25 cellular contexts compared by ENCODE assay signal in the genomic region with DNA sequence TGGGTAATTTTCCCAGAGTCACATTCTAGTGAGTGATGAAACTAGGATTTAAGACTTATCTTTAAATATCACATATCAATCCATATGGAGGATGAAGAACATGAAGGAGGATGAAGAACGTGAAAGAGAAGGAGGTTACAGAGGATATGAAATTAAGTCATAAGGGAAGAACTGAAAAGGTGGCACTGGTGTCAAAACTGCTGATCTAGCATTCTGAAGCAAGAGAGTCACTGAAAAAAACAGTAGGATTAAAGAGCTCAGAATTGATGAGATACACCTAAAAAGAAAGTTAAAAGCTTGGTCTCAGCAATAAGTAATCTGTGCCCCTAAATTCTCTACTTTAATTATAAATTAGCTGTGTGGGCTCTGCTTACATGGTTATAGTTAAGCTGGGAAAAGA.
DNase-seq lines count a peak whose midpoint lies in the region; ATAC-seq, FAIRE-seq and TF ChIP-seq lines count a peak whose summit lies in the region.
"Had no signal": no experiment of that assay in that cellular context is flagged by ENCODE, and none has a peak within 500 bp of the region (broad histone marks: within the 10 kb centered on the region; RNA-seq: fewer than 3 reads in every experiment).

No MANE protein-coding gene starts in this region.

- H3K4me2 ChIP-seq in HepG2 (ENCODE audit: low read depth, low read length) (no peak overlapping the region), endothelial cell of umbilical vein (ENCODE audit: insufficient read depth, low read length) (peak overlapping the region; percentile 22)
- H3K4me2 ChIP-seq: BLaER1, SK-N-SH had no signal

- H3K9me3 Mint-ChIP-seq in activated T-cell treated with anti-CD3 and anti-CD28 coated beads, Interleukin-2, amount 50 U/mL, for 72 hours: peaks cover 0 to 2% of the 10 kb centered on the region in 2 donors
- H3K9me3 Mint-ChIP-seq in activated T-helper 17 cell treated with anti-CD3 and anti-CD28 coated beads, Interleukin-2, amount 50 U/mL, for 72 hours: no peaks in the 10 kb centered on the region
- H3K9me3 Mint-ChIP-seq in CD4-positive, alpha-beta T cell: peaks cover 2% of the 10 kb centered on the region

- H3K9ac ChIP-seq in HepG2 (ENCODE audit: insufficient read depth, low read depth, low read length): no peak overlapping the region
- peak overlapping the region; percentile 34 for H3K9ac ChIP-seq in endothelial cell of umbilical vein (replicated peaks; ENCODE audit: extremely low read depth, insufficient read depth, low read length)
- H3K9ac ChIP-seq: BLaER1, SK-N-SH had no signal

- no peak for TF ChIP-seq EP300 in HepG2 (IDR thresholded peaks at IDR 0.05; ENCODE audit: low read depth in 2 of 2, low read length in 2 of 2)
- TF ChIP-seq EP300 in HepG2 (CRISPR knock-in tag; IDR thresholded peaks at IDR 0.05; ENCODE audit: borderline replicate concordance): no peak

- H3K4me1 ChIP-seq in HepG2 (ENCODE audit: insufficient read depth, low read length): no peaks in the 10 kb centered on the region
- no peaks in the 10 kb centered on the region for H3K4me1 ChIP-seq in right lobe of liver
- peaks cover 30% of the 10 kb centered on the region for H3K4me1 ChIP-seq in endothelial cell of umbilical vein (ENCODE audit: control insufficient read depth, extremely low read depth, insufficient read depth, low read length)
- H3K4me1 ChIP-seq: BLaER1 had no signal

- H3K4me3 Mint-ChIP-seq in activated T-cell treated with anti-CD3 and anti-CD28 coated beads, Interleukin-2, amount 50 U/mL, for 72 hours: no peak overlapping the region
- no peak overlapping the region for H3K4me3 Mint-ChIP-seq in activated T-helper 17 cell treated with anti-CD3 and anti-CD28 coated beads, Interleukin-2, amount 50 U/mL, for 72 hours
- H3K4me3 Mint-ChIP-seq in CD4-positive, alpha-beta T cell: no peak overlapping the region
- H3K4me3 Mint-ChIP-seq: CD4-positive, CD25-positive, alpha-beta regulatory T cell had no signal

- BruUV-seq in HepG2 (replicated peaks; lab: Mats Ljungman, UMichigan): no TSS peak
- BruUV-seq in endothelial cell of umbilical vein (replicated peaks; lab: Mats Ljungman, UMichigan): TSS peak; percentile 55

- intact Hi-C loops in HepG2 (cut with micrococcal nuclease; ENCODE audit: unreplicated experiment): no loop called here
- intact Hi-C loops in right lobe of liver (cut with DNase I): no loop called here
- intact Hi-C loops in endothelial cell of umbilical vein (cut with micrococcal nuclease): loop anchor here (10.0 kb wide), 1 partner anchor 175 kb away; no protein-coding TSS in a partner anchor
- intact Hi-C loops in CD4-positive, alpha-beta T cell (cut with DNase I, micrococcal nuclease): loop anchor here in 1 of 2 experiments (5.0 kb wide), 1 partner anchor 158 kb away; a partner anchor contains a TSS

- TF ChIP-seq CTCF in HepG2 (CRISPR knock-in tag; IDR thresholded peaks at IDR 0.05) (no peak), right lobe of liver (IDR thresholded peaks at IDR 0.05) (no peak), endothelial cell of umbilical vein (IDR thresholded peaks at IDR 0.05; ENCODE audit: extremely low read depth in 1 of 2, insufficient read depth in 1 of 2, low read depth in 1 of 2, low read length in 2 of 2) (no peak)
- no peak for TF ChIP-seq CTCF in CD4-positive, alpha-beta T cell (IDR thresholded peaks at IDR 0.05)

- dilution Hi-C loops in endothelial cell of umbilical vein (cut with MboI; ENCODE audit: extremely low pct_ligation_motif_present, low sequenced_read_pairs): no loop called here

- TF ChIP-seq POLR2A in HepG2 (IDR thresholded peaks at IDR 0.05; ENCODE audit: insufficient read depth in 1 of 2, low read depth in 2 of 2, low read length in 2 of 2): no peak
- TF ChIP-seq POLR2A in right lobe of liver (IDR thresholded peaks at IDR 0.05): no peak
- TF ChIP-seq POLR2A in endothelial cell of umbilical vein (IDR thresholded peaks at IDR 0.05; ENCODE audit: low read depth, low read length): no peak

- peaks cover 0 to 3% of the 10 kb centered on the region in 2 donors for H3K36me3 Mint-ChIP-seq in activated T-cell treated with anti-CD3 and anti-CD28 coated beads, Interleukin-2, amount 50 U/mL, for 72 hours (ENCODE audit: insufficient read depth in 2 of 2)
- no peaks in the 10 kb centered on the region for H3K36me3 Mint-ChIP-seq in activated T-helper 17 cell treated with anti-CD3 and anti-CD28 coated beads, Interleukin-2, amount 50 U/mL, for 72 hours (ENCODE audit: low read depth)
- H3K36me3 Mint-ChIP-seq in CD4-positive, alpha-beta T cell (ENCODE audit: low read depth): no peaks in the 10 kb centered on the region
- H3K36me3 Mint-ChIP-seq: CD4-positive, CD25-positive, alpha-beta regulatory T cell had no signal

- H3K4me3 ChIP-seq in HepG2 (replicated peaks in 1 of 3; ENCODE audit: insufficient read depth in 1 of 3, low read depth in 2 of 3, low read length in 3 of 3) (no peak overlapping the region), right lobe of liver (no peak overlapping the region), endothelial cell of umbilical vein (replicated peaks in 1 of 3; ENCODE audit: insufficient read depth in 1 of 3, low read depth in 1 of 3, low read length in 3 of 3) (no peak overlapping the region)
- H3K4me3 ChIP-seq: BLaER1 had no signal

- H3K36me3 ChIP-seq in HepG2 (replicated peaks in 1 of 2; ENCODE audit: control insufficient read depth in 1 of 2, insufficient read depth in 2 of 2, low read length in 2 of 2): no peaks in the 10 kb centered on the region
- no peaks in the 10 kb centered on the region for H3K36me3 ChIP-seq in right lobe of liver
- H3K36me3 ChIP-seq in endothelial cell of umbilical vein (ENCODE audit: control insufficient read depth in 2 of 2, extremely low read depth in 1 of 2, insufficient read depth in 2 of 2, low read length in 2 of 2): no peaks in the 10 kb centered on the region
- H3K36me3 ChIP-seq: BLaER1 had no signal

- no peak for ATAC-seq in HepG2
- no peak for ATAC-seq in right lobe of liver
- ATAC-seq in activated T-cell treated with anti-CD3 and anti-CD28 coated beads, Interleukin-2, amount 50 U/mL, for 72 hours (replicated peaks in 1 of 2): no peak
- ATAC-seq in activated T-helper 17 cell treated with anti-CD3 and anti-CD28 coated beads, Interleukin-2, amount 50 U/mL, for 72 hours (replicated peaks): no peak
- no peak for ATAC-seq in CD4-positive, alpha-beta T cell (ENCODE audit: poor library complexity)
- ATAC-seq: PC-3 had no signal

- DNase-seq in NCI-H146 (lab: John Stamatoyannopoulos, UW) (peak; percentile 71), NCI-H146 treated with DMSO at 0.1 percent for 48 hours (lab: John Stamatoyannopoulos, UW; ENCODE audit: unreplicated experiment) (no peak), HepG2 (ENCODE audit: low spot score) (no peak), right lobe of liver (no peak), endothelial cell of umbilical vein (ENCODE audit: low read depth, low spot score) (peak; percentile 24)
- DNase-seq in activated T-cell treated with anti-CD3 and anti-CD28 coated beads, Interleukin-2, amount 50 U/mL, for 72 hours: no peak
- no peak for DNase-seq in CD4-positive, alpha-beta T cell
- DNase-seq: CD4-positive, CD25-positive, alpha-beta regulatory T cell; H7; Kasumi-1; NCI-H1105 treated with DMSO at 0.1 percent for 48 hours; NCI-H1694; NCI-H2029 treated with DMSO at 0.1 percent for 48 hours; NCI-H446 treated with DMSO at 0.1 percent for 48 hours; NCI-H526; NCI-H82; NK-92 treated with Interleukin-12 subunit alpha and Interleukin-12 subunit beta, amount 100 ng/mL, for 24 hours; PC-3; SK-N-SH had no signal

- H4K20me1 ChIP-seq in HepG2 (ENCODE audit: insufficient read depth, low read length) (no peaks in the 10 kb centered on the region), endothelial cell of umbilical vein (replicated peaks; ENCODE audit: control insufficient read depth, extremely low read depth, insufficient read depth, low read length) (no peaks in the 10 kb centered on the region)
- H4K20me1 ChIP-seq: BLaER1 had no signal

- no peaks in the 10 kb centered on the region for H3K4me1 Mint-ChIP-seq in activated T-cell treated with anti-CD3 and anti-CD28 coated beads, Interleukin-2, amount 50 U/mL, for 72 hours (ENCODE audit: low read depth)
- H3K4me1 Mint-ChIP-seq in activated T-helper 17 cell treated with anti-CD3 and anti-CD28 coated beads, Interleukin-2, amount 50 U/mL, for 72 hours: no peaks in the 10 kb centered on the region
- H3K4me1 Mint-ChIP-seq in CD4-positive, alpha-beta T cell (ENCODE audit: low read depth): no peaks in the 10 kb centered on the region
- H3K4me1 Mint-ChIP-seq: CD4-positive, CD25-positive, alpha-beta regulatory T cell had no signal

- POLR2A ChIA-PET in HepG2 (lab: Yijun Ruan, JAX): no interaction called here
- POLR2A ChIA-PET in endothelial cell of umbilical vein (lab: Charles Lee): no interaction called here
- POLR2A ChIA-PET in CD4-positive, alpha-beta T cell (lab: Charles Lee): no interaction called here

- in situ Hi-C loops in HepG2 (cut with HindIII; ENCODE audit: extremely low pct_ligation_motif_present, low pct_unique_long_range_greater_than_20kb): no loop called here

- H2AFZ ChIP-seq in HepG2 (ENCODE audit: low read length) (no peak overlapping the region), endothelial cell of umbilical vein (ENCODE audit: low read depth, low read length) (no peak overlapping the region)

- CTCF ChIA-PET in HepG2 (lab: Yijun Ruan, JAX; ENCODE audit: low intra/inter-chr PET ratio, low total read pairs) (no interaction called here), endothelial cell of umbilical vein (lab: Charles Lee) (interaction anchor here (0.7 to 1.6 kb wide), 4 partner anchors 10 to 119 kb away, joined by 3 to 6 read pairs (median 4); no protein-coding TSS in a partner anchor)
- CTCF ChIA-PET in CD4-positive, alpha-beta T cell (lab: Charles Lee): no interaction called here

- H3K27ac Mint-ChIP-seq in activated T-cell treated with anti-CD3 and anti-CD28 coated beads, Interleukin-2, amount 50 U/mL, for 72 hours: no peak overlapping the region
- H3K27ac Mint-ChIP-seq in activated T-helper 17 cell treated with anti-CD3 and anti-CD28 coated beads, Interleukin-2, amount 50 U/mL, for 72 hours: no peak overlapping the region
- H3K27ac Mint-ChIP-seq in CD4-positive, alpha-beta T cell: no peak overlapping the region
- H3K27ac Mint-ChIP-seq: CD4-positive, CD25-positive, alpha-beta regulatory T cell had no signal

- FAIRE-seq in HepG2 (lab: Jason Lieb, UNC): no peak
- FAIRE-seq in endothelial cell of umbilical vein (lab: Jason Lieb, UNC): no peak
- FAIRE-seq: D721Med, GM19239 had no signal

- TF ChIP-seq RAD21 in HepG2 (CRISPR knock-in tag; IDR thresholded peaks at IDR 0.05): no peak

- H3K9me3 ChIP-seq in HepG2 (ENCODE audit: low read length) (no peaks in the 10 kb centered on the region), right lobe of liver (no peaks in the 10 kb centered on the region), endothelial cell of umbilical vein (replicated peaks; ENCODE audit: control insufficient read depth, insufficient read depth, low read length) (no peaks in the 10 kb centered on the region)
- no peaks in the 10 kb centered on the region for H3K9me3 ChIP-seq in CD4-positive, alpha-beta T cell (ENCODE audit: control insufficient read depth, low read length)
- H3K9me3 ChIP-seq: SK-N-SH had no signal

- no peaks in the 10 kb centered on the region for H3K9me1 ChIP-seq in endothelial cell of umbilical vein (replicated peaks; ENCODE audit: control insufficient read depth, extremely low read depth, insufficient read depth, low read length)

- H3K27ac ChIP-seq in HepG2 (ENCODE audit: extremely low read length, insufficient read depth, low read length) (no peak overlapping the region), right lobe of liver (no peak overlapping the region), endothelial cell of umbilical vein (ENCODE audit: insufficient read depth, low read depth, low read length) (peak overlapping the region; percentile 61)
- H3K27ac ChIP-seq in CD4-positive, alpha-beta T cell (ENCODE audit: low read depth, low read length): no peak overlapping the region
- H3K27ac ChIP-seq: 22Rv1, BLaER1, HL-60 had no signal

- no peaks in the 10 kb centered on the region for H3K27me3 Mint-ChIP-seq in activated T-cell treated with anti-CD3 and anti-CD28 coated beads, Interleukin-2, amount 50 U/mL, for 72 hours (ENCODE audit: low read depth)
- peaks cover 6% of the 10 kb centered on the region for H3K27me3 Mint-ChIP-seq in activated T-helper 17 cell treated with anti-CD3 and anti-CD28 coated beads, Interleukin-2, amount 50 U/mL, for 72 hours
- peaks cover 7% of the 10 kb centered on the region for H3K27me3 Mint-ChIP-seq in CD4-positive, alpha-beta T cell

- H3K79me2 ChIP-seq in HepG2 (ENCODE audit: insufficient read depth, low read length) (no peaks in the 10 kb centered on the region), endothelial cell of umbilical vein (ENCODE audit: control insufficient read depth, insufficient read depth, low read length) (no peaks in the 10 kb centered on the region)

- H3K27me3 ChIP-seq in HepG2 (ENCODE audit: control insufficient read depth in 1 of 2, insufficient read depth in 2 of 2, low read length in 2 of 2) (no peaks in the 10 kb centered on the region), right lobe of liver (no peaks in the 10 kb centered on the region), endothelial cell of umbilical vein (ENCODE audit: control insufficient read depth in 2 of 2, insufficient read depth in 2 of 2, low read length in 2 of 2) (no peaks in the 10 kb centered on the region)
- H3K27me3 ChIP-seq in CD4-positive, alpha-beta T cell (ENCODE audit: control insufficient read depth, insufficient read depth, low read length): no peaks in the 10 kb centered on the region
- H3K27me3 ChIP-seq: BLaER1 had no signal

- 0% methylated on average over 1 of the region's 1 CpG for WGBS in HepG2 (ENCODE audit: low lambda C conversion rate)
- 33% methylated on average over 1 of the region's 1 CpG for WGBS in right lobe of liver (ENCODE audit: insufficient coverage, low coverage, low lambda C conversion rate, missing lambda C conversion rate)

Comparison
In these comparisons a context has a peak if more than half of its experiments do, and no peak if none do; other contexts are left out.
1. DNase-seq: peak in NCI-H146 (single experiment) and endothelial cell of umbilical vein (single experiment); none in NCI-H146 treated with DMSO at 0.1 percent for 48 hours (single experiment), HepG2 (single experiment), right lobe of liver (0 of 3), activated T-cell treated with anti-CD3 and anti-CD28 coated beads, Interleukin-2, amount 50 U/mL, for 72 hours (0 of 2) and CD4-positive, alpha-beta T cell (0 of 10).